In genomic region chr6:122610690-122611455, GRCh38 we compare ENCODE assay signal across 8 cellular contexts. TPM values are rescaled to one million over a fixed set of nuclear protein-coding genes. Genes with fewer than 3 reads are reported as not detected.
A peak's percentile ranks its signal among the peaks of the same experiment; 100 is the strongest.
DNase-seq lines count a peak whose midpoint lies in the region; ATAC-seq and TF ChIP-seq lines count a peak whose summit lies in the region.

No MANE protein-coding gene starts in this region.

- no peak for DNase-seq in AG09309 (ENCODE audit: low read depth)
- DNase-seq in NCI-H510A (lab: John Stamatoyannopoulos, UW), result peak; percentile 27
- DNase-seq in activated naive CD8-positive, alpha-beta T cell treated with anti-CD3 and anti-CD28 coated beads for 36 hours, result peak; percentile 14
- DNase-seq in left ventricle myocardium superior, result peak; percentile 46
- peak; percentile 21 for DNase-seq in prostate gland (ENCODE audit: low spot score)
- DNase-seq in SIG-M5 treated with dmso at 0.1 percent for 504 hours (lab: John Stamatoyannopoulos, UW; ENCODE audit: unreplicated experiment), result no peak

- no peak overlapping the region for H3K27ac Mint-ChIP-seq in activated naive CD8-positive, alpha-beta T cell treated with anti-CD3 and anti-CD28 coated beads for 36 hours

- H3K9me3 Mint-ChIP-seq in activated naive CD8-positive, alpha-beta T cell treated with anti-CD3 and anti-CD28 coated beads for 36 hours, result no peaks in the 10 kb centered on the region

- intact Hi-C loops in left ventricle myocardium superior (cut with micrococcal nuclease), result no loop called here
- intact Hi-C loops in prostate gland (cut with DNase I), result no loop called here

- no peaks in the 10 kb centered on the region for H3K9me3 ChIP-seq in prostate gland

- H3K4me3 Mint-ChIP-seq in activated naive CD8-positive, alpha-beta T cell treated with anti-CD3 and anti-CD28 coated beads for 36 hours, result peak overlapping the region; percentile 80

- 2% methylated on average over 41 of the region's 42 CpGs for WGBS in prostate gland

- no peaks in the 10 kb centered on the region for H3K27me3 ChIP-seq in prostate gland (replicated peaks; ENCODE audit: insufficient read depth)

- H3K27ac ChIP-seq in prostate gland, result peak overlapping the region; percentile 47 to 64

- H3K36me3 ChIP-seq in prostate gland, result no peaks in the 10 kb centered on the region

- H3K4me3 ChIP-seq in AG09309 (ENCODE audit: control insufficient read depth, low read depth, low read length) (peak overlapping the region; percentile 44), prostate gland (peak overlapping the region; percentile 41 to 45)

- peak; percentile 45 for ATAC-seq in GM18502 (IDR thresholded peaks at IDR 0.05; ENCODE audit: poor library complexity, unreplicated experiment)
- peak; percentile 43 for ATAC-seq in HG02943 (IDR thresholded peaks at IDR 0.05; ENCODE audit: low read depth, unreplicated experiment)
- peak; percentile 67 for ATAC-seq in left ventricle myocardium superior

- peaks cover 17% of the 10 kb centered on the region for H3K4me1 Mint-ChIP-seq in activated naive CD8-positive, alpha-beta T cell treated with anti-CD3 and anti-CD28 coated beads for 36 hours

- no peaks in the 10 kb centered on the region for H3K36me3 Mint-ChIP-seq in activated naive CD8-positive, alpha-beta T cell treated with anti-CD3 and anti-CD28 coated beads for 36 hours

- no peak for TF ChIP-seq POLR2A in prostate gland (IDR thresholded peaks at IDR 0.05)

- H3K27me3 Mint-ChIP-seq in activated naive CD8-positive, alpha-beta T cell treated with anti-CD3 and anti-CD28 coated beads for 36 hours, result peaks cover 44% of the 10 kb centered on the region

- no peak for TF ChIP-seq CTCF in AG09309 (IDR thresholded peaks at IDR 0.05; ENCODE audit: control insufficient read depth, insufficient read depth, low read depth, low read length, missing control alignments)
- TF ChIP-seq CTCF in prostate gland (IDR thresholded peaks at IDR 0.05), result no peak

- H3K4me1 ChIP-seq in prostate gland (replicated peaks), result no peaks in the 10 kb centered on the region

RNA-seq across cellular contexts. Expression of gene PKIB, which starts 0.7 kb away (rescaled TPM):
- under 1 TPM; 0.52 to 0.62 TPM for total RNA-seq in activated naive CD8-positive, alpha-beta T cell treated with anti-CD3 and anti-CD28 coated beads for 36 hours
- total RNA-seq in left ventricle myocardium superior (0.35 TPM), prostate gland (10 to 100 TPM in 1 of 2 donors, 1 to 10 TPM in 1; 2.6 to 12.8 TPM)

Comparison
In these comparisons a context has a peak if more than half of its experiments do, and no peak if none do; other contexts are left out.
1. DNase-seq: peak in NCI-H510A (single experiment), activated naive CD8-positive, alpha-beta T cell treated with anti-CD3 and anti-CD28 coated beads for 36 hours (single experiment), left ventricle myocardium superior (single experiment) and prostate gland (single experiment); none in AG09309 (single experiment) and SIG-M5 treated with dmso at 0.1 percent for 504 hours (single experiment).
2. Peak in every context shown above with its lines, with median percentiles within 50 percentile points of each other: ATAC-seq.